In genomic region chr11:74416974-74417373, GRCh38 we compare ENCODE assay signal across 5 cellular contexts. TPM values are rescaled to one million over a fixed set of nuclear protein-coding genes. Genes with fewer than 3 reads are reported as not detected.
"Had no signal": no experiment of that assay in that cellular context is flagged by ENCODE, and none has a peak within 500 bp of the region (broad histone marks: within the 10 kb centered on the region; RNA-seq: fewer than 3 reads in every experiment).

No MANE protein-coding gene starts in this region.

RNA-seq across cellular contexts. Expression of gene KCNE3, which starts 50.4 kb away (rescaled TPM):
- total RNA-seq: activated CD4-positive, alpha-beta memory T cell treated with anti-CD3 and anti-CD28 coated beads, Interleukin-2, amount 10 ng/mL, durations not matched to agents 7 days and 5 days; activated T-cell treated with anti-CD3 and anti-CD28 coated beads, Interleukin-2, amount 50 U/mL, for 4 hours; SJCRH30; T-helper 2 cell treated with Interferon-gamma antibody and Interleukin-4, amounts not matched to agents 100 ng/mL and 5 ng/mL, for 36 hours had no signal
- polyA plus RNA-seq: keratinocyte had no signal
